In genomic region chr1:35795295-35795694, GRCh38 we compare ENCODE assay signal across 25 cellular contexts. TPM values are rescaled to one million over a fixed set of nuclear protein-coding genes. Genes with fewer than 3 reads are reported as not detected.
DNase-seq lines count a peak whose midpoint lies in the region; ATAC-seq, FAIRE-seq and TF ChIP-seq lines count a peak whose summit lies in the region.
"Had no signal": no experiment of that assay in that cellular context is flagged by ENCODE, and none has a peak within 500 bp of the region (broad histone marks: within the 10 kb centered on the region; RNA-seq: fewer than 3 reads in every experiment).

No MANE protein-coding gene starts in this region.

- intact Hi-C loops in K562 (cut with micrococcal nuclease) = no loop called here
- intact Hi-C loops in OCI-LY7 (cut with micrococcal nuclease; ENCODE audit: unreplicated experiment) = no loop called here

- H3K9me1 ChIP-seq in K562 (ENCODE audit: control insufficient read depth, insufficient read depth, low read length) = no peaks in the 10 kb centered on the region

- no peaks in the 10 kb centered on the region for H3K27me3 Mint-ChIP-seq in activated CD8-positive, alpha-beta memory T cell treated with anti-CD3 and anti-CD28 coated beads, Interleukin-2, amount 10 ng/mL, durations not matched to agents 7 days and 5 days
- H3K27me3 Mint-ChIP-seq: CD4-positive, alpha-beta T cell had no signal

- no peak overlapping the region for H3K4me3 Mint-ChIP-seq in activated CD8-positive, alpha-beta memory T cell treated with anti-CD3 and anti-CD28 coated beads, Interleukin-2, amount 10 ng/mL, durations not matched to agents 7 days and 5 days
- H3K4me3 Mint-ChIP-seq in stimulated activated effector memory CD8-positive, alpha-beta T cell treated with anti-CD3 and anti-CD28 coated beads, Interleukin-12 subunit alpha, Interleukin-12 subunit beta, amount 100 ng/mL, for 72 hours = no peak overlapping the region
- H3K4me3 Mint-ChIP-seq: CD14-positive monocyte; CD4-positive, alpha-beta T cell; CD8-positive, alpha-beta memory T cell; H9 had no signal

- FAIRE-seq in K562 (lab: Jason Lieb, UNC) = no peak
- FAIRE-seq: A549, D721Med, GM12878, GM19239 had no signal

- POLR2A ChIA-PET in HEK293 (lab: Yijun Ruan, JAX) = no interaction called here
- POLR2A ChIA-PET in K562 (lab: Yijun Ruan, JAX) = no interaction called here
- POLR2A ChIA-PET in OCI-LY7 (lab: Charles Lee) = interaction anchor here (0.5 to 1.5 kb wide), 3 partner anchors 11 to 35 kb away, joined by 3 to 4 read pairs (median 3); no protein-coding TSS in a partner anchor

- no peak for TF ChIP-seq CTCF in HEK293 (tag by site-specific recombination; IDR thresholded peaks at IDR 0.05)
- no peak for TF ChIP-seq CTCF in K562 (IDR thresholded peaks at IDR 0.05 in 2 of 3, conservative IDR thresholded peaks at IDR 0.05 in 1 of 3; ENCODE audit: insufficient read depth in 2 of 3, low read depth in 1 of 3, low read length in 3 of 3)
- TF ChIP-seq CTCF in OCI-LY7 (conservative IDR thresholded peaks at IDR 0.05; ENCODE audit: low read length) = no peak

- H3K4me2 ChIP-seq in K562 (ENCODE audit: insufficient read depth, low read length) = no peak overlapping the region
- H3K4me2 ChIP-seq in OCI-LY7 (ENCODE audit: low read length) = no peak overlapping the region
- H3K4me2 ChIP-seq: A549; BLaER1 treated with 17β-estradiol and CSF1 and Interleukin-3, amounts not matched to agents 10 nM and 100 nM had no signal

- H4K20me1 ChIP-seq in K562 (replicated peaks; ENCODE audit: control insufficient read depth, insufficient read depth, low read length) = no peaks in the 10 kb centered on the region
- no peaks in the 10 kb centered on the region for H4K20me1 ChIP-seq in OCI-LY7 (ENCODE audit: insufficient read depth, low read length)
- H4K20me1 ChIP-seq: BLaER1 treated with 17β-estradiol and CSF1 and Interleukin-3, amounts not matched to agents 10 nM and 100 nM had no signal

- no TSS peak for BruUV-seq in K562 (replicated peaks; lab: Mats Ljungman, UMichigan)
- no TSS peak for BruUV-seq in OCI-LY7 (replicated peaks; lab: Mats Ljungman, UMichigan)

- no peaks in the 10 kb centered on the region for H3K9me3 Mint-ChIP-seq in activated CD8-positive, alpha-beta memory T cell treated with anti-CD3 and anti-CD28 coated beads, Interleukin-2, amount 10 ng/mL, durations not matched to agents 7 days and 5 days (ENCODE audit: low read depth)
- H3K9me3 Mint-ChIP-seq in stimulated activated effector memory CD8-positive, alpha-beta T cell treated with anti-CD3 and anti-CD28 coated beads, Interleukin-12 subunit alpha, Interleukin-12 subunit beta, amount 100 ng/mL, for 72 hours = no peaks in the 10 kb centered on the region
- H3K9me3 Mint-ChIP-seq: CD14-positive monocyte; CD4-positive, alpha-beta T cell; CD8-positive, alpha-beta memory T cell; H9 had no signal

- no peaks in the 10 kb centered on the region for H3K4me1 ChIP-seq in HEK293 (ENCODE audit: control insufficient read depth, insufficient read depth, low read length)
- no peaks in the 10 kb centered on the region; a peak in 2 of 5 replicates for H3K4me1 ChIP-seq in K562 (replicated peaks in 1 of 2; ENCODE audit: control insufficient read depth in 2 of 2, insufficient read depth in 2 of 2, low read length in 2 of 2)
- H3K4me1 ChIP-seq in OCI-LY7 (ENCODE audit: insufficient read depth, low read length, poor library complexity, severe bottlenecking) = peaks cover 25% of the 10 kb centered on the region
- H3K4me1 ChIP-seq: A549, BE2C had no signal

- H3K27me3 ChIP-seq in K562 (ENCODE audit: control insufficient read depth in 2 of 2, insufficient read depth in 2 of 2, low read length in 2 of 2) = no peaks in the 10 kb centered on the region
- H3K27me3 ChIP-seq: BE2C; BLaER1 treated with 17β-estradiol and CSF1 and Interleukin-3, amounts not matched to agents 10 nM and 100 nM had no signal

- no peaks in the 10 kb centered on the region for H3K79me2 ChIP-seq in K562 (ENCODE audit: control insufficient read depth, insufficient read depth, low read length)
- H3K79me2 ChIP-seq in OCI-LY7 (ENCODE audit: insufficient read depth, low read depth, low read length) = no peaks in the 10 kb centered on the region

- H3K4me1 Mint-ChIP-seq in activated CD8-positive, alpha-beta memory T cell treated with anti-CD3 and anti-CD28 coated beads, Interleukin-2, amount 10 ng/mL, durations not matched to agents 7 days and 5 days = peaks cover 2% of the 10 kb centered on the region
- no peaks in the 10 kb centered on the region for H3K4me1 Mint-ChIP-seq in stimulated activated effector memory CD8-positive, alpha-beta T cell treated with anti-CD3 and anti-CD28 coated beads, Interleukin-12 subunit alpha, Interleukin-12 subunit beta, amount 100 ng/mL, for 72 hours
- H3K4me1 Mint-ChIP-seq: CD8-positive, alpha-beta memory T cell had no signal

- TF ChIP-seq RAD21 in K562 (CRISPR knock-in tag; conservative IDR thresholded peaks at IDR 0.05 in 1 of 2, IDR thresholded peaks at IDR 0.05 in 1 of 2) = no peak

- no peak overlapping the region for H3K9ac ChIP-seq in K562 (ENCODE audit: insufficient read depth in 1 of 2, low read depth in 2 of 2, low read length in 2 of 2)
- H3K9ac ChIP-seq: BLaER1 treated with 17β-estradiol and CSF1 and Interleukin-3, amounts not matched to agents 10 nM and 100 nM; GM23248 had no signal

- H3K27ac Mint-ChIP-seq in activated CD8-positive, alpha-beta memory T cell treated with anti-CD3 and anti-CD28 coated beads, Interleukin-2, amount 10 ng/mL, durations not matched to agents 7 days and 5 days = no peak overlapping the region
- H3K27ac Mint-ChIP-seq in stimulated activated effector memory CD8-positive, alpha-beta T cell treated with anti-CD3 and anti-CD28 coated beads, Interleukin-12 subunit alpha, Interleukin-12 subunit beta, amount 100 ng/mL, for 72 hours = no peak overlapping the region
- H3K27ac Mint-ChIP-seq: CD4-positive, alpha-beta T cell had no signal

- DNase-seq in activated CD8-positive, alpha-beta memory T cell treated with anti-CD3 and anti-CD28 coated beads, Interleukin-2, amount 10 ng/mL, durations not matched to agents 7 days and 5 days = peak; percentile 2
- DNase-seq in activated CD8-positive, alpha-beta memory T cell treated with anti-CD3 and anti-CD28 coated beads, Interleukin-2, amount 50 U/mL, for 4 hours = no peak
- DNase-seq in K562 (ENCODE audit: extremely low read depth in 1 of 4, low spot score in 3 of 4) (no peak), OCI-LY7 (ENCODE audit: low spot score) (no peak), NOMO-1 treated with DMSO at 0.1 percent for 48 hours (lab: John Stamatoyannopoulos, UW; ENCODE audit: unreplicated experiment) (no peak)
- DNase-seq in stimulated activated effector memory CD8-positive, alpha-beta T cell treated with anti-CD3 and anti-CD28 coated beads, Interleukin-12 subunit alpha, Interleukin-12 subunit beta, amount 100 ng/mL, for 72 hours (ENCODE audit: low spot score in 2 of 2) = no peak
- DNase-seq: 8988T; ACHN; AML-193; BE2C; CD4-positive, alpha-beta T cell; CD8-positive, alpha-beta memory T cell; DMS 273 treated with DMSO at 0.1 percent for 48 hours; DMS79; EL; GDM1; GM23248; H9 had no signal

- H3K36me3 Mint-ChIP-seq in activated CD8-positive, alpha-beta memory T cell treated with anti-CD3 and anti-CD28 coated beads, Interleukin-2, amount 10 ng/mL, durations not matched to agents 7 days and 5 days = no peaks in the 10 kb centered on the region
- H3K36me3 Mint-ChIP-seq in stimulated activated effector memory CD8-positive, alpha-beta T cell treated with anti-CD3 and anti-CD28 coated beads, Interleukin-12 subunit alpha, Interleukin-12 subunit beta, amount 100 ng/mL, for 72 hours = no peaks in the 10 kb centered on the region
- H3K36me3 Mint-ChIP-seq: CD14-positive monocyte; CD8-positive, alpha-beta memory T cell had no signal

- no peaks in the 10 kb centered on the region for H3K36me3 ChIP-seq in HEK293 (ENCODE audit: control insufficient read depth in 2 of 2, insufficient read depth in 1 of 2, low read length in 2 of 2)
- H3K36me3 ChIP-seq in K562 (ENCODE audit: control insufficient read depth, insufficient read depth, low read length) = no peaks in the 10 kb centered on the region
- no peaks in the 10 kb centered on the region for H3K36me3 ChIP-seq in OCI-LY7 (ENCODE audit: insufficient read depth, low read length)
- H3K36me3 ChIP-seq: BE2C; BLaER1 treated with 17β-estradiol and CSF1 and Interleukin-3, amounts not matched to agents 10 nM and 100 nM had no signal

- TF ChIP-seq EP300 in K562 (IDR thresholded peaks at IDR 0.05; ENCODE audit: low read length) = no peak

- no peak for ATAC-seq in activated CD8-positive, alpha-beta memory T cell treated with anti-CD3 and anti-CD28 coated beads, Interleukin-2, amount 10 ng/mL, durations not matched to agents 7 days and 5 days
- ATAC-seq in K562 = no peak
- no peak for ATAC-seq in stimulated activated effector memory CD8-positive, alpha-beta T cell treated with anti-CD3 and anti-CD28 coated beads, Interleukin-12 subunit alpha, Interleukin-12 subunit beta, amount 100 ng/mL, for 72 hours
- ATAC-seq: A549, GM12878 had no signal

- H3K9me2 ChIP-seq in OCI-LY7 (ENCODE audit: insufficient read depth, low read length) = no peaks in the 10 kb centered on the region

- 39% methylated on average over 7 of the region's 7 CpGs for WGBS in K562 (ENCODE audit: insufficient coverage, low coverage, missing lambda C conversion rate)

- no peak overlapping the region for H3K4me3 ChIP-seq in HEK293 (ENCODE audit: low read depth, low read length)
- H3K4me3 ChIP-seq in K562 = no peak overlapping the region
- no peak overlapping the region for H3K4me3 ChIP-seq in OCI-LY7 (ENCODE audit: low read depth, low read length, poor library complexity, severe bottlenecking)
- H3K4me3 ChIP-seq: A549; BLaER1 treated with 17β-estradiol and CSF1 and Interleukin-3, amounts not matched to agents 10 nM and 100 nM; GM12878; GM23248 had no signal

- H2AFZ ChIP-seq in K562 (ENCODE audit: low read depth, low read length) = peak overlapping the region; percentile 38; the same call in 1 of the 2 replicates
- no peak overlapping the region for H2AFZ ChIP-seq in OCI-LY7 (ENCODE audit: low read length)
- H2AFZ ChIP-seq: GM23248 had no signal

- in situ Hi-C loops in K562 (cut with MboI) = no loop called here

- CTCF ChIA-PET in activated CD8-positive, alpha-beta memory T cell treated with anti-CD3 and anti-CD28 coated beads, Interleukin-2, amount 10 ng/mL, durations not matched to agents 7 days and 5 days (lab: Charles Lee) = interaction anchor here (0.9 kb wide), 1 partner anchor 9 kb away, joined by 3 read pairs; no protein-coding TSS in a partner anchor
- CTCF ChIA-PET in HEK293 (lab: Yijun Ruan, JAX) = interaction anchor here (0.7 to 0.8 kb wide), 2 partner anchors 227 to 339 kb away, joined by 4 read pairs; no protein-coding TSS in a partner anchor
- CTCF ChIA-PET in K562 (lab: Yijun Ruan, JAX; ENCODE audit: low intra/inter-chr PET ratio) = no interaction called here
- CTCF ChIA-PET in OCI-LY7 (lab: Charles Lee; ENCODE audit: unreplicated experiment) = no interaction called here

- H3K27ac ChIP-seq in HEK293 (ENCODE audit: extremely low read depth, low read depth, low read length) (no peak overlapping the region), K562 (ENCODE audit: extremely low read depth, low read depth, low read length) (no peak overlapping the region), OCI-LY7 (ENCODE audit: low read depth, low read length, poor library complexity, severe bottlenecking) (no peak overlapping the region)
- H3K27ac ChIP-seq: A549; BLaER1 treated with 17β-estradiol and CSF1 and Interleukin-3, amounts not matched to agents 10 nM and 100 nM; GM23248 had no signal

- no peak for TF ChIP-seq POLR2A in K562 (conservative IDR thresholded peaks at IDR 0.05)

- H3K9me3 ChIP-seq in HEK293 (ENCODE audit: control insufficient read depth, insufficient read depth, low read depth, low read length) (no peaks in the 10 kb centered on the region), K562 (replicated peaks; ENCODE audit: control insufficient read depth, insufficient read depth, low read depth, low read length) (no peaks in the 10 kb centered on the region), OCI-LY7 (ENCODE audit: low read length) (no peaks in the 10 kb centered on the region)
- H3K9me3 ChIP-seq: A549; BE2C; BLaER1 treated with 17β-estradiol and CSF1 and Interleukin-3, amounts not matched to agents 10 nM and 100 nM had no signal

RNA-seq across cellular contexts. Expression of gene AGO4, which starts 12.5 kb away (rescaled TPM):
- total RNA-seq in activated CD8-positive, alpha-beta memory T cell treated with anti-CD3 and anti-CD28 coated beads, Interleukin-2, amount 10 ng/mL, durations not matched to agents 7 days and 5 days = 10 to 100 TPM; 12.1 to 16.1 TPM
- 17.2 and 26.4 TPM in 2 replicates for total RNA-seq in K562 (2011; cell fraction: chromatin; rRNA removed; ENCODE audit: low replicate concordance)
- total RNA-seq in K562 (2011; cell fraction: nucleolus; rRNA removed) = 9.3 and 16.1 TPM in 2 replicates
- total RNA-seq in K562 (2011; cell fraction: nucleoplasm; rRNA removed) = 18.0 and 22.6 TPM in 2 replicates
- total RNA-seq in K562 (2014; rRNA removed) (4.5 and 6.8 TPM in 2 replicates), K562 (2014; rRNA removed; fragmentation: Illumina TruSeq; extraction: Trizol) (10.5 and 10.7 TPM in 2 replicates), K562 (2015; rRNA removed; fragmentation: Illumina TruSeq; extraction: Trizol) (6.1 and 6.4 TPM in 2 replicates), K562 (2021) (6.8 and 8.5 TPM in 2 replicates), OCI-LY7 (2022) (18.6 and 22.3 TPM in 2 replicates)
- polyA plus RNA-seq in K562 (2011; rRNA removed) (9.3 and 11.6 TPM in 2 replicates), K562 (2014; fragmentation: Illumina TruSeq; extraction: Trizol) (8.8 and 13.4 TPM in 2 replicates), K562 (2014; fragmentation: Nextera tagmentation; extraction: Ambion mirVana) (1 to 10 TPM; 1.3 to 2.2 TPM), K562 (2014; rRNA removed) (6.5 and 8.1 TPM in 2 replicates)
- 10.7 and 11.3 TPM in 2 replicates for polyA plus RNA-seq in K562 (2011; cell fraction: cytosol; rRNA removed)
- 11.4 and 15.4 TPM in 2 replicates for polyA plus RNA-seq in K562 (2011; cell fraction: nucleus; rRNA removed)
- 7.3 and 10.0 TPM in 2 replicates for polyA plus RNA-seq in K562 (2012)
- 23.0 and 24.1 TPM in 2 replicates for polyA minus RNA-seq in K562 (2011; rRNA and poly(A)+ RNA removed)
- 9.9 and 11.2 TPM in 2 replicates for polyA minus RNA-seq in K562 (2011; cell fraction: cytosol; rRNA and poly(A)+ RNA removed)
- 8.2 and 8.6 TPM in 2 replicates for polyA minus RNA-seq in K562 (2011; cell fraction: nucleus; rRNA and poly(A)+ RNA removed)
- total RNA-seq in OCI-LY7 (2014; rRNA removed; shearing (Covaris generic)) = 6.5 and 14.1 TPM in 2 replicates

RNA-seq across cellular contexts. Expression of gene CLSPN, which starts 25.5 kb away (rescaled TPM):
- total RNA-seq in activated CD8-positive, alpha-beta memory T cell treated with anti-CD3 and anti-CD28 coated beads, Interleukin-2, amount 10 ng/mL, durations not matched to agents 7 days and 5 days = 100 to 1,000 TPM in 1 of 2 experiments, 10 to 100 TPM in 1; 99.8 to 102 TPM
- 48.4 and 127 TPM in 2 replicates for total RNA-seq in K562 (2011; cell fraction: chromatin; rRNA removed; ENCODE audit: low replicate concordance)
- total RNA-seq in K562 (2011; cell fraction: nucleolus; rRNA removed) = 20.8 and 25.1 TPM in 2 replicates
- 45.5 and 47.3 TPM in 2 replicates for total RNA-seq in K562 (2011; cell fraction: nucleoplasm; rRNA removed)
- 42.7 and 48.9 TPM in 2 replicates for total RNA-seq in K562 (2014; rRNA removed)
- total RNA-seq in K562 (2014; rRNA removed; fragmentation: Illumina TruSeq; extraction: Trizol) = 81.8 and 86.4 TPM in 2 replicates
- total RNA-seq in K562 (2015; rRNA removed; fragmentation: Illumina TruSeq; extraction: Trizol) = 88.4 and 98.5 TPM in 2 replicates
- total RNA-seq in K562 (2021) = 61.1 and 63.9 TPM in 2 replicates
- polyA plus RNA-seq in K562 (2011; rRNA removed) = 30.4 and 41.0 TPM in 2 replicates
- polyA plus RNA-seq in K562 (2011; cell fraction: cytosol; rRNA removed) = 14.4 and 16.8 TPM in 2 replicates
- polyA plus RNA-seq in K562 (2011; cell fraction: nucleus; rRNA removed) = 20.0 and 20.5 TPM in 2 replicates
- 20.0 and 30.4 TPM in 2 replicates for polyA plus RNA-seq in K562 (2012)
- polyA plus RNA-seq in K562 (2014; fragmentation: Illumina TruSeq; extraction: Trizol) = 60.2 and 65.7 TPM in 2 replicates
- polyA plus RNA-seq in K562 (2014; fragmentation: Nextera tagmentation; extraction: Ambion mirVana) = 10 to 100 TPM; 23.1 to 27.0 TPM
- polyA plus RNA-seq in K562 (2014; rRNA removed) = 49.2 and 49.6 TPM in 2 replicates
- polyA minus RNA-seq in K562 (2011; rRNA and poly(A)+ RNA removed) = 67.7 and 74.3 TPM in 2 replicates
- polyA minus RNA-seq in K562 (2011; cell fraction: cytosol; rRNA and poly(A)+ RNA removed) = 24.0 and 40.7 TPM in 2 replicates
- polyA minus RNA-seq in K562 (2011; cell fraction: nucleus; rRNA and poly(A)+ RNA removed) = 11.0 and 22.7 TPM in 2 replicates
- total RNA-seq in OCI-LY7 (2014; rRNA removed; shearing (Covaris generic)) = 28.7 and 33.2 TPM in 2 replicates
- 67.9 and 68.5 TPM in 2 replicates for total RNA-seq in OCI-LY7 (2022)

Comparison
In these comparisons a context has a peak if more than half of its experiments do, and no peak if none do; other contexts are left out.
1. CTCF ChIA-PET loops: an anchor here in activated CD8-positive, alpha-beta memory T cell treated with anti-CD3 and anti-CD28 coated beads, Interleukin-2, amount 10 ng/mL, durations not matched to agents 7 days and 5 days (0.9 kb wide) and HEK293 (0.7 to 0.8 kb wide); none called in K562 and OCI-LY7.